ENCODE assay signal across 1 cellular context in genomic region chr7:138625084-138625848, GRCh38.
TF ChIP-seq lines count a peak whose summit lies in the region.

No MANE protein-coding gene starts in this region.

TF ChIP-seq in K562, 482 proteins besides CTCF, POLR2A, EP300 and RAD21 (continued from another document and continues in another):
- TF ChIP-seq SMARCE1 (IDR thresholded peaks at IDR 0.05) (no peak), RBM39 (optimal IDR thresholded peaks at IDR 0.05; ENCODE audit: low read depth, low read length) (no peak), BRD9 (IDR thresholded peaks at IDR 0.05; ENCODE audit: low read depth, partially characterized antibody) (no peak), ZC3H8 (IDR thresholded peaks at IDR 0.05) (no peak), ZNF197 (CRISPR knock-in tag; IDR thresholded peaks at IDR 0.05; ENCODE audit: low read depth) (no peak), TEAD4 (IDR thresholded peaks at IDR 0.05; ENCODE audit: low read length) (peak; percentile 40; the same call in 1 of the 2 replicates), TEAD4 (CRISPR knock-in tag; IDR thresholded peaks at IDR 0.05; ENCODE audit: borderline replicate concordance) (no peak), HNRNPH1 (optimal IDR thresholded peaks at IDR 0.05; ENCODE audit: low read depth, low read length) (no peak), GTF2E2 (tag; IDR thresholded peaks at IDR 0.05) (no peak), FOXM1 (IDR thresholded peaks at IDR 0.05; ENCODE audit: low read depth) (no peak), FOXM1 (CRISPR knock-in tag; IDR thresholded peaks at IDR 0.05; ENCODE audit: low read depth) (no peak), ZFX (CRISPR knock-in tag; IDR thresholded peaks at IDR 0.05) (no peak), GABPA (tag; conservative IDR thresholded peaks at IDR 0.05; ENCODE audit: low read depth) (peak; percentile 60), MEIS2 (IDR thresholded peaks at IDR 0.05; ENCODE audit: partially characterized antibody) (peak; percentile 19), HDAC8 (tag; IDR thresholded peaks at IDR 0.05) (no peak), POU5F1 (IDR thresholded peaks at IDR 0.05; ENCODE audit: borderline replicate concordance, low read depth, low read length, partially characterized antibody) (no peak), ARID2 (IDR thresholded peaks at IDR 0.05) (no peak), SRSF7 (optimal IDR thresholded peaks at IDR 0.05; ENCODE audit: low read depth, low read length) (no peak), CCAR2 (IDR thresholded peaks at IDR 0.05; ENCODE audit: low read depth, low read length) (no peak), ZBTB11 (CRISPR knock-in tag; IDR thresholded peaks at IDR 0.05) (no peak), ETV1 (tag; conservative IDR thresholded peaks at IDR 0.05; ENCODE audit: low read depth) (0 out of 2 replicates have a peak, but pooled peaks have one; percentile 20), PCBP1 (IDR thresholded peaks at IDR 0.05; ENCODE audit: low read depth, low read length, poor library complexity, severe bottlenecking) (no peak), CBX5 (IDR thresholded peaks at IDR 0.05; ENCODE audit: borderline replicate concordance, low read depth) (no peak), STAT5B (CRISPR knock-in tag; IDR thresholded peaks at IDR 0.05) (no peak), RBM15 (IDR thresholded peaks at IDR 0.05; ENCODE audit: insufficient read depth, low read length) (no peak), AFF1 (IDR thresholded peaks at IDR 0.05; ENCODE audit: low read depth in 1 of 2, partially characterized antibody in 2 of 2) (no peak), KLF16 (IDR thresholded peaks at IDR 0.05) (0 out of 2 replicates have a peak, but pooled peaks have one; percentile 10), ZBTB9 (CRISPR knock-in tag; IDR thresholded peaks at IDR 0.05) (no peak), ARID1B (IDR thresholded peaks at IDR 0.05) (peak; percentile 23; the same call in 1 of the 2 replicates), JUND (IDR thresholded peaks at IDR 0.05; ENCODE audit: borderline replicate concordance, low read depth, low read length) (no peak), JUND (tag; IDR thresholded peaks at IDR 0.05; ENCODE audit: borderline replicate concordance, low read depth, low read length) (no peak), MCM2 (IDR thresholded peaks at IDR 0.05; ENCODE audit: low read depth) (no peak), RERE (CRISPR knock-in tag; IDR thresholded peaks at IDR 0.05; ENCODE audit: borderline replicate concordance) (no peak), SMAD3 (CRISPR knock-in tag; conservative IDR thresholded peaks at IDR 0.05) (no peak), DEAF1 (CRISPR knock-in tag; IDR thresholded peaks at IDR 0.05) (peak; percentile 23; the same call in 1 of the 2 replicates), TOE1 (IDR thresholded peaks at IDR 0.05; ENCODE audit: borderline replicate concordance) (no peak), TOE1 (CRISPR knock-in tag; IDR thresholded peaks at IDR 0.05; ENCODE audit: borderline replicate concordance, low read depth) (no peak), CHAMP1 (IDR thresholded peaks at IDR 0.05) (no peak), FOXA1 (IDR thresholded peaks at IDR 0.05; ENCODE audit: borderline replicate concordance) (no peak), MYNN (IDR thresholded peaks at IDR 0.05) (no peak), MYNN (CRISPR knock-in tag; IDR thresholded peaks at IDR 0.05) (no peak), ZNF589 (CRISPR knock-in tag; IDR thresholded peaks at IDR 0.05; ENCODE audit: low read depth) (no peak)
- TF ChIP-seq, protein P1, sequence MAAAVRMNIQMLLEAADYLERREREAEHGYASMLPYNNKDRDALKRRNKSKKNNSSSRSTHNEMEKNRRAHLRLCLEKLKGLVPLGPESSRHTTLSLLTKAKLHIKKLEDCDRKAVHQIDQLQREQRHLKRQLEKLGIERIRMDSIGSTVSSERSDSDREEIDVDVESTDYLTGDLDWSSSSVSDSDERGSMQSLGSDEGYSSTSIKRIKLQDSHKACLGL (CRISPR knock-in tag; IDR thresholded peaks at IDR 0.05; ENCODE audit: borderline replicate concordance, poor library complexity, severe bottlenecking), result no peak
- TF ChIP-seq, protein P2, sequence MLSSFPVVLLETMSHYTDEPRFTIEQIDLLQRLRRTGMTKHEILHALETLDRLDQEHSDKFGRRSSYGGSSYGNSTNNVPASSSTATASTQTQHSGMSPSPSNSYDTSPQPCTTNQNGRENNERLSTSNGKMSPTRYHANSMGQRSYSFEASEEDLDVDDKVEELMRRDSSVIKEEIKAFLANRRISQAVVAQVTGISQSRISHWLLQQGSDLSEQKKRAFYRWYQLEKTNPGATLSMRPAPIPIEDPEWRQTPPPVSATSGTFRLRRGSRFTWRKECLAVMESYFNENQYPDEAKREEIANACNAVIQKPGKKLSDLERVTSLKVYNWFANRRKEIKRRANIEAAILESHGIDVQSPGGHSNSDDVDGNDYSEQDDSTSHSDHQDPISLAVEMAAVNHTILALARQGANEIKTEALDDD (IDR thresholded peaks at IDR 0.05), result 0 out of 2 replicates have a peak, but pooled peaks have one; percentile 25
